Comparison of ENCODE assay signal across 13 cellular contexts in the genomic region with DNA sequence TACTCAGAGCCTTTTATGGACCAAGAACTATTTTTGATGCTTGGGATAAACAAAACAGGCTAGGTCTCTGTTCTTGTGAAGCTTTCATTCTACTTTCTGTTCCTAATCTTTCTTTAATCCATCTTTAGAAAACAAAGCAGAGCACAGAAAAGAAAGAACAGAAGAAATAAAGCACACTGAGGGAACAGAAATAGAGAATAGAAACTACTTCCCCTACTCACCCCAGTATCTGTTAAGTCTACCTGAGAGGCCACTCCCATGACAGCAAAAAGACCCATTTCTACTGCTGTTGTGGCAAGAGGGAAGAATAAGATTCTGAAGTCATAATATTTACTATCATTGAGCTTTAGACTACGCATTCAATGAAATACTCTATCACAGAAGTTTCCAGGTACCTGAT. TPM values are rescaled to one million over a fixed set of nuclear protein-coding genes. Genes with fewer than 3 reads are reported as not detected.
A peak's percentile ranks its signal among the peaks of the same experiment; 100 is the strongest.
DNase-seq lines count a peak whose midpoint lies in the region; ATAC-seq, FAIRE-seq and TF ChIP-seq lines count a peak whose summit lies in the region.
"Had no signal": no experiment of that assay in that cellular context is flagged by ENCODE, and none has a peak within 500 bp of the region (broad histone marks: within the 10 kb centered on the region; RNA-seq: fewer than 3 reads in every experiment).

No MANE protein-coding gene starts in this region.

- no peak for TF ChIP-seq CTCF in CD4-positive, alpha-beta T cell (IDR thresholded peaks at IDR 0.05)

- intact Hi-C loops in CD4-positive, alpha-beta T cell (cut with DNase I, micrococcal nuclease), result loop anchor here in 1 of 2 experiments (10.0 kb wide), 1 partner anchor 1382 kb away; no protein-coding TSS in a partner anchor

- ATAC-seq in CD4-positive, alpha-beta T cell (ENCODE audit: poor library complexity), result no peak
- ATAC-seq in GM19395 (IDR thresholded peaks at IDR 0.05; ENCODE audit: unreplicated experiment), result peak; percentile 46
- ATAC-seq in effector memory CD8-positive, alpha-beta T cell (replicated peaks), result no peak

- peaks cover 98% of the 10 kb centered on the region for H3K79me2 ChIP-seq in Karpas-422 (ENCODE audit: low read length)

- H3K36me3 Mint-ChIP-seq in CD4-positive, alpha-beta T cell (ENCODE audit: low read depth), result peaks cover 30% of the 10 kb centered on the region
- peaks cover 8% of the 10 kb centered on the region for H3K36me3 Mint-ChIP-seq in effector memory CD8-positive, alpha-beta T cell (ENCODE audit: insufficient read depth)

- H3K9ac ChIP-seq in Karpas-422 (ENCODE audit: low read length), result peak overlapping the region; percentile 46

- CTCF ChIA-PET in CD4-positive, alpha-beta T cell (lab: Charles Lee), result interaction anchor here (0.6 kb wide), 1 partner anchor 13 kb away, joined by 3 read pairs; no protein-coding TSS in a partner anchor

- peak overlapping the region; percentile 42 for H3K4me3 ChIP-seq in Karpas-422 (ENCODE audit: low read length)

- POLR2A ChIA-PET in CD4-positive, alpha-beta T cell (lab: Charles Lee), result interaction anchor here (2.3 kb wide), 1 partner anchor 9 kb away, joined by 14 read pairs; a partner anchor contains a TSS

- no peak overlapping the region for H3K27ac ChIP-seq in CD4-positive, alpha-beta T cell (ENCODE audit: low read depth, low read length)
- H3K27ac ChIP-seq in Karpas-422 (ENCODE audit: low read length), result peak overlapping the region; percentile 89

- H3K9me2 ChIP-seq in Karpas-422 (replicated peaks; ENCODE audit: insufficient read depth, low read length), result no peaks in the 10 kb centered on the region

- H3K9me3 ChIP-seq in CD4-positive, alpha-beta T cell (ENCODE audit: control insufficient read depth, low read length), result no peaks in the 10 kb centered on the region
- H3K9me3 ChIP-seq in Karpas-422 (ENCODE audit: low read length), result 0 out of 2 replicates have a peak, but pooled peaks cover 4% of the 10 kb centered on the region

- H3K4me2 ChIP-seq in Karpas-422 (ENCODE audit: low read depth, low read length, poor library complexity, severe bottlenecking), result peak overlapping the region; percentile 67

- no peaks in the 10 kb centered on the region for H3K27me3 Mint-ChIP-seq in CD4-positive, alpha-beta T cell
- H3K27me3 Mint-ChIP-seq in effector memory CD8-positive, alpha-beta T cell, result no peaks in the 10 kb centered on the region

- H3K4me3 Mint-ChIP-seq in CD4-positive, alpha-beta T cell, result peak overlapping the region; percentile 15
- no peak overlapping the region for H3K4me3 Mint-ChIP-seq in effector memory CD8-positive, alpha-beta T cell
- H3K4me3 Mint-ChIP-seq: neural crest cell had no signal

- no peak overlapping the region for H2AFZ ChIP-seq in Karpas-422 (ENCODE audit: low read length)

- H3K27ac Mint-ChIP-seq in CD4-positive, alpha-beta T cell, result peak overlapping the region; percentile 81
- peak overlapping the region; percentile 51 to 62 for H3K27ac Mint-ChIP-seq in effector memory CD8-positive, alpha-beta T cell

- H3K36me3 ChIP-seq in Karpas-422 (ENCODE audit: insufficient read depth, low read length), result peaks cover 32% of the 10 kb centered on the region

- H3K4me1 ChIP-seq in Karpas-422 (ENCODE audit: low read length), result peaks cover 60% of the 10 kb centered on the region

- H3K4me1 Mint-ChIP-seq in CD4-positive, alpha-beta T cell (ENCODE audit: low read depth), result peaks cover 59% of the 10 kb centered on the region
- peaks cover 25 to 44% of the 10 kb centered on the region in 2 donors for H3K4me1 Mint-ChIP-seq in effector memory CD8-positive, alpha-beta T cell (ENCODE audit: low read depth in 2 of 2)

- H4K20me1 ChIP-seq in Karpas-422 (ENCODE audit: insufficient read depth, low read depth, low read length), result no peaks in the 10 kb centered on the region

- DNase-seq in CD4-positive, alpha-beta T cell, result no peak
- peak; percentile 74 for DNase-seq in Karpas-422
- DNase-seq in effector memory CD8-positive, alpha-beta T cell, result no peak
- no peak for DNase-seq in frontal cortex (ENCODE audit: low spot score in 2 of 2)
- DNase-seq in H4 (ENCODE audit: low spot score), result no peak
- DNase-seq in effector CD8-positive, alpha-beta T cell (lab: John Stamatoyannopoulos, UW), result no peak
- no peak for DNase-seq in NCI-H1417 (lab: John Stamatoyannopoulos, UW)
- DNase-seq: activated CD4-positive, alpha-beta T cell treated with anti-CD3 and anti-CD28 coated beads for 4 hours; Calu3; NCI-H748 treated with DMSO at 0.1 percent for 48 hours had no signal

- FAIRE-seq in frontal cortex (lab: Jason Lieb, UNC), result no peak

- no peaks in the 10 kb centered on the region for H3K27me3 ChIP-seq in CD4-positive, alpha-beta T cell (ENCODE audit: control insufficient read depth, insufficient read depth, low read length)
- no peaks in the 10 kb centered on the region for H3K27me3 ChIP-seq in Karpas-422 (ENCODE audit: low read length)

- H3K9me3 Mint-ChIP-seq in CD4-positive, alpha-beta T cell, result no peaks in the 10 kb centered on the region
- H3K9me3 Mint-ChIP-seq in effector memory CD8-positive, alpha-beta T cell, result no peaks in the 10 kb centered on the region
- H3K9me3 Mint-ChIP-seq: neural crest cell had no signal

RNA-seq across cellular contexts. Expression of a gene that starts 9.2 kb away (rescaled TPM):
- 100 to 1,000 TPM in 1 of 2 experiments, 10 to 100 TPM in 1; 97.0 to 104 TPM for total RNA-seq in CD4-positive, alpha-beta T cell
- 41.1 and 64.0 TPM in 2 replicates for total RNA-seq in Karpas-422 (2014; rRNA removed; shearing (Covaris generic); ENCODE audit: low replicate concordance)
- 55.0 TPM for total RNA-seq in frontal cortex
- total RNA-seq in H4 (2014; rRNA removed; shearing (Covaris generic)), result 37.7 and 54.4 TPM in 2 replicates

RNA-seq across cellular contexts. Expression of a gene that starts 49.7 kb away (rescaled TPM):
- total RNA-seq in CD4-positive, alpha-beta T cell, result not detected
- total RNA-seq in Karpas-422 (2014; rRNA removed; shearing (Covaris generic); ENCODE audit: low replicate concordance), result not detected in 2 replicates
- under 0.01 TPM for total RNA-seq in frontal cortex
- total RNA-seq in H4 (2014; rRNA removed; shearing (Covaris generic)), result not detected in 2 replicates
- total RNA-seq: HT1080, neural crest cell had no signal
